22 cellular contexts compared by ENCODE assay signal in the genomic region with DNA sequence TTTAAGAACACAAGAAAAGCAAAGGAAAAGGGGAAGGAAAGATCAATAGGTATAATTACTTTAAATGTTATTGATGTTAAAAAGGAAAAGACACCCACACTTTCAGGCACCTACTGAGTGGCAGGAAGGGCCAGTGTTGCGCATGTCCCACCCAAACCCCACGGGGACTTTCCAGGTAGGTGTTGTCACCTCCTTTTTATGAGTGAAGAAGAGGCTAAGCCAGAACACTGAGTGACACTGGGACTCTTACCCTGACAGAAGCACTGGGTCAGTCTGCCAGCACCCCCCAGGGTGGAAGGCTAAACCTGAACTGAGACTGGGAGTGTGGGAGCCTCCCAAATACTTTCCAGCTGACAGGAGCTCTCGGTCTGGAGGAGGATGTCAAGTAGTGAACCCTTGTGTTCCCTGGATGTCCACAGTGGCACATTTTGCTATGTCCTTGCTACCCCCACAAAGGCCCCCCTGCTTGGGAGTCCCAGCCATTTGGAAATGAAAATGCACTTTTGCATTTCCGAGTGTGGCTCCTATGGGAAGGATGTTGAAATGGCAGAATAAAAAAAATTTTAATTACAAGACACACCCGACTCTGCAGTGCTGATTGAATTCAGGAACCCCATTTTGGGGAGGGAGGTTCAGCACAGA.
DNase-seq lines count a peak whose midpoint lies in the region; ATAC-seq, FAIRE-seq and TF ChIP-seq lines count a peak whose summit lies in the region.
"Had no signal": no experiment of that assay in that cellular context is flagged by ENCODE, and none has a peak within 500 bp of the region (broad histone marks: within the 10 kb centered on the region; RNA-seq: fewer than 3 reads in every experiment).

No MANE protein-coding gene starts in this region.

- no peaks in the 10 kb centered on the region for H3K79me2 ChIP-seq in Karpas-422 (ENCODE audit: low read length)
- H3K79me2 ChIP-seq in H1 (ENCODE audit: control insufficient read depth in 1 of 2, insufficient read depth in 2 of 2, low read length in 2 of 2) = no peaks in the 10 kb centered on the region
- H3K79me2 ChIP-seq in smooth muscle cell (ENCODE audit: low read depth) = no peaks in the 10 kb centered on the region

- H2AFZ ChIP-seq in Karpas-422 (ENCODE audit: low read length) = peak overlapping the region; percentile 37; the same call in 1 of the 2 replicates
- no peak overlapping the region for H2AFZ ChIP-seq in H1 (ENCODE audit: low read length)
- H2AFZ ChIP-seq in smooth muscle cell (ENCODE audit: low read depth) = no peak overlapping the region

- H3K23me2 ChIP-seq in H1 (ENCODE audit: low read depth, low read length) = no peaks in the 10 kb centered on the region; the same call in 1 of the 2 replicates

- H2BK20ac ChIP-seq in H1 (ENCODE audit: low read length) = peak overlapping the region; percentile 64; the same call in 1 of the 2 replicates

- POLR2A ChIA-PET in H1 (lab: Charles Lee; ENCODE audit: partially characterized antibody) = no interaction called here

- H3K56ac ChIP-seq in H1 (replicated peaks; ENCODE audit: insufficient read length, low read depth, low read length) = no peak overlapping the region

- no peak for TF ChIP-seq CTCF in H1 (IDR thresholded peaks at IDR 0.05; ENCODE audit: control extremely low read depth in 1 of 3, insufficient read depth in 1 of 3, low read depth in 1 of 3, low read length in 3 of 3)
- TF ChIP-seq CTCF in sigmoid colon (IDR thresholded peaks at IDR 0.05) = no peak
- TF ChIP-seq CTCF in smooth muscle cell (IDR thresholded peaks at IDR 0.05; ENCODE audit: borderline replicate concordance, insufficient read depth, poor library complexity, severe bottlenecking) = no peak

- H3K4me3 ChIP-seq in Karpas-422 (ENCODE audit: low read length) (no peak overlapping the region), H1 (ENCODE audit: extremely low read depth in 1 of 4, insufficient read depth in 2 of 4, low read depth in 3 of 4, low read length in 4 of 4) (no peak overlapping the region), sigmoid colon (no peak overlapping the region), smooth muscle cell (no peak overlapping the region)
- H3K4me3 ChIP-seq: Peyer's patch had no signal

- H2AK5ac ChIP-seq in H1 (ENCODE audit: low read depth, low read length) = no peak overlapping the region

- TF ChIP-seq POLR2A in H1 (IDR thresholded peaks at IDR 0.05; ENCODE audit: control extremely low read depth in 1 of 2, low read depth in 2 of 2, low read length in 2 of 2) = no peak
- TF ChIP-seq POLR2A in sigmoid colon (IDR thresholded peaks at IDR 0.05) = no peak

- H3K14ac ChIP-seq in H1 (ENCODE audit: insufficient read length) = no peak overlapping the region

- H2BK120ac ChIP-seq in H1 (replicated peaks; ENCODE audit: low read depth, low read length) = no peak overlapping the region

- H3K36me3 Mint-ChIP-seq in activated T-cell treated with anti-CD3 and anti-CD28 coated beads, Interleukin-2, amount 50 U/mL, for 72 hours (ENCODE audit: insufficient read depth in 2 of 2) = no peaks in the 10 kb centered on the region
- H3K36me3 Mint-ChIP-seq: IgD-negative memory B cell had no signal

- H3K18ac ChIP-seq in H1 (ENCODE audit: extremely low read depth, low read length) = no peak overlapping the region

- H3K4me1 ChIP-seq in Karpas-422 (ENCODE audit: low read length) = peaks cover 44% of the 10 kb centered on the region
- peaks cover 0 to 5% (median 0%) of the 10 kb centered on the region in 4 experiments; a peak in 2 of 7 replicates for H3K4me1 ChIP-seq in H1 (replicated peaks in 1 of 4; ENCODE audit: control insufficient read depth in 3 of 4, insufficient read depth in 4 of 4, low read length in 3 of 4)
- no peaks in the 10 kb centered on the region for H3K4me1 ChIP-seq in sigmoid colon
- peaks cover 3% of the 10 kb centered on the region for H3K4me1 ChIP-seq in smooth muscle cell (ENCODE audit: low read depth)
- H3K4me1 ChIP-seq: Peyer's patch had no signal

- peaks cover 5% of the 10 kb centered on the region for H3K4me1 Mint-ChIP-seq in activated T-cell treated with anti-CD3 and anti-CD28 coated beads, Interleukin-2, amount 50 U/mL, for 72 hours (ENCODE audit: low read depth)

- H3K4ac ChIP-seq in H1 (replicated peaks; ENCODE audit: insufficient read length, low read depth, low read length) = no peak overlapping the region

- no peaks in the 10 kb centered on the region for H3K9me3 ChIP-seq in Karpas-422 (ENCODE audit: low read length)
- no peaks in the 10 kb centered on the region for H3K9me3 ChIP-seq in H1 (ENCODE audit: insufficient read depth in 2 of 2, low read depth in 1 of 2, low read length in 1 of 2)
- H3K9me3 ChIP-seq in sigmoid colon = no peaks in the 10 kb centered on the region
- H3K9me3 ChIP-seq in smooth muscle cell (replicated peaks; ENCODE audit: low read depth) = no peaks in the 10 kb centered on the region
- H3K9me3 ChIP-seq: Peyer's patch had no signal

- TF ChIP-seq EP300 in H1 (IDR thresholded peaks at IDR 0.05; ENCODE audit: borderline replicate concordance in 1 of 2, low read depth in 2 of 2, low read length in 2 of 2) = no peak
- no peak for TF ChIP-seq EP300 in sigmoid colon (IDR thresholded peaks at IDR 0.05)

- DNase-seq in activated T-cell treated with anti-CD3 and anti-CD28 coated beads, Interleukin-2, amount 50 U/mL, for 72 hours = peak; percentile 18 to 30
- DNase-seq in activated T-cell treated with anti-CD3 and anti-CD28 coated beads, Interleukin-2, amount 50 U/mL, for 48 hours = no peak
- no peak for DNase-seq in Karpas-422
- DNase-seq in H1 (ENCODE audit: low read depth in 1 of 2, low spot score in 2 of 2) = no peak
- DNase-seq in sigmoid colon = peak; percentile 5
- DNase-seq in smooth muscle cell (lab: John Stamatoyannopoulos, UW; ENCODE audit: unreplicated experiment) = no peak
- no peak for DNase-seq in GM19239 (ENCODE audit: insufficient read length, low spot score)
- DNase-seq: DND-41, H9, NCI-H1105, NCI-H1694, NCI-H2107, NCI-H2227 treated with DMSO at 0.1 percent for 48 hours, NCI-H524, SHP77 treated with DMSO at 0.1 percent for 48 hours had no signal

- H4K20me1 ChIP-seq in Karpas-422 (ENCODE audit: insufficient read depth, low read depth, low read length) (no peaks in the 10 kb centered on the region), H1 (replicated peaks in 1 of 2; ENCODE audit: control insufficient read depth in 1 of 2, insufficient read depth in 2 of 2, low read length in 2 of 2) (no peaks in the 10 kb centered on the region), smooth muscle cell (ENCODE audit: low read depth) (no peaks in the 10 kb centered on the region)

- H3K79me1 ChIP-seq in H1 (ENCODE audit: low read depth, low read length) = no peaks in the 10 kb centered on the region

- 71% methylated on average over 3 of the region's 5 CpGs; no CpG with 5 or more reads in 1 of the 2 experiments for WGBS in H1 (ENCODE audit: extremely low coverage in 1 of 2, insufficient coverage in 1 of 2, insufficient read length in 1 of 2, insufficient replicate concordance in 2 of 2, low coverage in 1 of 2, low lambda C conversion rate in 2 of 2, missing lambda C conversion rate in 1 of 2), 2 experiments
- 47 to 66% methylated on average over 5 of the region's 5 CpGs for WGBS in sigmoid colon, 2 donors
- WGBS in smooth muscle cell (ENCODE audit: low lambda C conversion rate) = 86% methylated on average over 5 of the region's 5 CpGs

- no peaks in the 10 kb centered on the region for H3K9me2 ChIP-seq in Karpas-422 (replicated peaks; ENCODE audit: insufficient read depth, low read length)

- H2BK5ac ChIP-seq in H1 (ENCODE audit: low read depth, low read length) = no peak overlapping the region

- peaks cover 35% of the 10 kb centered on the region for H3K27me3 Mint-ChIP-seq in activated T-cell treated with anti-CD3 and anti-CD28 coated beads, Interleukin-2, amount 50 U/mL, for 72 hours (ENCODE audit: low read depth)

- no peak overlapping the region for H3K27ac ChIP-seq in Karpas-422 (ENCODE audit: low read length)
- no peak overlapping the region for H3K27ac ChIP-seq in H1 (ENCODE audit: low read depth, low read length)
- H3K27ac ChIP-seq in sigmoid colon = no peak overlapping the region
- H3K27ac ChIP-seq in smooth muscle cell (ENCODE audit: low read depth) = no peak overlapping the region
- H3K27ac ChIP-seq: C4-2B, Peyer's patch had no signal

- H3K36me3 ChIP-seq in Karpas-422 (ENCODE audit: insufficient read depth, low read length) (no peaks in the 10 kb centered on the region), H1 (ENCODE audit: control insufficient read depth in 2 of 4, insufficient read depth in 4 of 4, low read length in 3 of 4) (no peaks in the 10 kb centered on the region), sigmoid colon (no peaks in the 10 kb centered on the region), smooth muscle cell (ENCODE audit: low read depth) (no peaks in the 10 kb centered on the region)
- H3K36me3 ChIP-seq: Peyer's patch had no signal

- H4K91ac ChIP-seq in H1 (replicated peaks; ENCODE audit: insufficient read length, low read length) = peak overlapping the region; percentile 42

- no peak overlapping the region for H3K23ac ChIP-seq in H1 (ENCODE audit: insufficient read length)

- peak; percentile 49 to 70 for ATAC-seq in activated T-cell treated with anti-CD3 and anti-CD28 coated beads, Interleukin-2, amount 50 U/mL, for 72 hours (replicated peaks in 1 of 2)
- no peak for ATAC-seq in GM21529 (IDR thresholded peaks at IDR 0.05; ENCODE audit: unreplicated experiment)

- H3F3A ChIP-seq in smooth muscle cell (ENCODE audit: low read depth) = no peaks in the 10 kb centered on the region

- intact Hi-C loops in sigmoid colon (cut with DNase I) = no loop called here

- H3K9ac ChIP-seq in Karpas-422 (ENCODE audit: low read length) (no peak overlapping the region), H1 (replicated peaks in 1 of 4; ENCODE audit: extremely low read depth in 1 of 4, low read depth in 3 of 4, low read length in 3 of 4) (no peak overlapping the region), smooth muscle cell (ENCODE audit: low read depth) (no peak overlapping the region)

- no peak overlapping the region for H4K8ac ChIP-seq in H1 (ENCODE audit: extremely low read depth, insufficient read depth, low read length)

- no peak overlapping the region for H3K4me3 Mint-ChIP-seq in activated T-cell treated with anti-CD3 and anti-CD28 coated beads, Interleukin-2, amount 50 U/mL, for 72 hours
- H3K4me3 Mint-ChIP-seq: H9, IgD-negative memory B cell had no signal

- H3K27me3 ChIP-seq in Karpas-422 (ENCODE audit: low read length) (no peaks in the 10 kb centered on the region), H1 (replicated peaks in 1 of 4; ENCODE audit: control insufficient read depth in 3 of 4, extremely low read depth in 1 of 4, insufficient read depth in 3 of 4, low read length in 3 of 4) (no peaks in the 10 kb centered on the region), sigmoid colon (peaks cover 0 to 20% (median 10%) of the 10 kb centered on the region in 3 donors), smooth muscle cell (ENCODE audit: low read depth) (peaks cover 8% of the 10 kb centered on the region)
- H3K27me3 ChIP-seq: Peyer's patch had no signal

- CTCF ChIA-PET in H1 (lab: Charles Lee; ENCODE audit: partially characterized antibody) = interaction anchor here (0.6 to 1.9 kb wide), 12 partner anchors 9 to 964 kb away, joined by 3 to 9 read pairs (median 4); no protein-coding TSS in a partner anchor

- no peak for TF ChIP-seq RAD21 in H1 (IDR thresholded peaks at IDR 0.05 in 1 of 2, conservative IDR thresholded peaks at IDR 0.05 in 1 of 2; ENCODE audit: low read depth in 2 of 2, low read length in 2 of 2)

- H3K27ac Mint-ChIP-seq in activated T-cell treated with anti-CD3 and anti-CD28 coated beads, Interleukin-2, amount 50 U/mL, for 72 hours = no peak overlapping the region
- H3K27ac Mint-ChIP-seq: H9, IgD-negative memory B cell had no signal

- no peak overlapping the region for H2BK12ac ChIP-seq in H1 (ENCODE audit: low read depth, low read length)

- FAIRE-seq in H1 (lab: Jason Lieb, UNC) (no peak), GM19239 (lab: Jason Lieb, UNC) (no peak)
- FAIRE-seq: G401.6, GM12891, HTR-8/SVneo had no signal

- H3K4me2 ChIP-seq in Karpas-422 (ENCODE audit: low read depth, low read length, poor library complexity, severe bottlenecking) (no peak overlapping the region), H1 (ENCODE audit: insufficient read depth in 1 of 2, low read depth in 2 of 2, low read length in 2 of 2) (no peak overlapping the region), smooth muscle cell (no peak overlapping the region)

- H4K5ac ChIP-seq in H1 (ENCODE audit: insufficient read length, low read depth, low read length) = no peak overlapping the region

- no peaks in the 10 kb centered on the region for H3K9me3 Mint-ChIP-seq in activated T-cell treated with anti-CD3 and anti-CD28 coated beads, Interleukin-2, amount 50 U/mL, for 72 hours
- H3K9me3 Mint-ChIP-seq: H9 had no signal

- H2BK15ac ChIP-seq in H1 (ENCODE audit: low read length) = 0 out of 2 replicates have a peak overlapping the region, but pooled peaks have one; percentile 63

Comparison
In these comparisons a context has a peak if more than half of its experiments do, and no peak if none do; other contexts are left out.
1. DNase-seq: peak in activated T-cell treated with anti-CD3 and anti-CD28 coated beads, Interleukin-2, amount 50 U/mL, for 72 hours (2 of 2) and sigmoid colon (single experiment); none in activated T-cell treated with anti-CD3 and anti-CD28 coated beads, Interleukin-2, amount 50 U/mL, for 48 hours (0 of 2), Karpas-422 (single experiment), H1 (0 of 2), smooth muscle cell (single experiment) and GM19239 (single experiment).